25 cellular contexts compared by ENCODE assay signal in genomic region chr22:46369716-46370583, GRCh38. TPM values are rescaled to one million over a fixed set of nuclear protein-coding genes. Genes with fewer than 3 reads are reported as not detected.
DNase-seq lines count a peak whose midpoint lies in the region; ATAC-seq, FAIRE-seq and TF ChIP-seq lines count a peak whose summit lies in the region.
"Had no signal": no experiment of that assay in that cellular context is flagged by ENCODE, and none has a peak within 500 bp of the region (broad histone marks: within the 10 kb centered on the region; RNA-seq: fewer than 3 reads in every experiment).

No MANE protein-coding gene starts in this region.

- TF ChIP-seq EP300 in HepG2 (IDR thresholded peaks at IDR 0.05; ENCODE audit: low read depth in 2 of 2, low read length in 2 of 2) (no peak), HepG2 (CRISPR knock-in tag; IDR thresholded peaks at IDR 0.05; ENCODE audit: borderline replicate concordance) (no peak), transverse colon (IDR thresholded peaks at IDR 0.05; ENCODE audit: low read depth) (no peak)

- H3K4me3 Mint-ChIP-seq in brain = no peak overlapping the region
- H3K4me3 Mint-ChIP-seq in activated CD8-positive, alpha-beta memory T cell treated with anti-CD3 and anti-CD28 coated beads, Interleukin-2, amount 10 ng/mL, durations not matched to agents 7 days and 5 days = no peak overlapping the region
- H3K4me3 Mint-ChIP-seq: nephron progenitor cell, WTC11 had no signal

- POLR2A ChIA-PET in HepG2 (lab: Yijun Ruan, JAX) = interaction anchor here (1.5 kb wide), 2 partner anchors 7 to 8 kb away, joined by 4 to 5 read pairs; no protein-coding TSS in a partner anchor

- H3K4me3 ChIP-seq in left ventricle myocardium inferior = no peak overlapping the region
- H3K4me3 ChIP-seq in HepG2 (replicated peaks in 1 of 3; ENCODE audit: insufficient read depth in 1 of 3, low read depth in 2 of 3, low read length in 3 of 3) = peak overlapping the region in 1 of 3 experiments; percentile 51; a peak in 1 of 6 replicates
- H3K4me3 ChIP-seq in transverse colon = no peak overlapping the region
- no peak overlapping the region for H3K4me3 ChIP-seq in tibial artery
- H3K4me3 ChIP-seq: A549, heart right ventricle, sigmoid colon, upper lobe of right lung had no signal

- CTCF ChIA-PET in HepG2 (lab: Yijun Ruan, JAX; ENCODE audit: low intra/inter-chr PET ratio, low total read pairs) = interaction anchor here (1.8 kb wide), 1 partner anchor 20 kb away, joined by 5 read pairs; no protein-coding TSS in a partner anchor
- CTCF ChIA-PET in activated CD8-positive, alpha-beta memory T cell treated with anti-CD3 and anti-CD28 coated beads, Interleukin-2, amount 10 ng/mL, durations not matched to agents 7 days and 5 days (lab: Charles Lee) = interaction anchor here (1.1 kb wide), 1 partner anchor 172 kb away, joined by 8 read pairs; no protein-coding TSS in a partner anchor

- 82% methylated on average over 14 of the region's 25 CpGs for WGBS in HepG2 (ENCODE audit: low lambda C conversion rate)
- 73% methylated on average over 25 of the region's 25 CpGs; no CpG with 5 or more reads in 1 of the 2 donors for WGBS in transverse colon (ENCODE audit: low coverage in 1 of 2), 2 donors

- in situ Hi-C loops in HepG2 (cut with HindIII; ENCODE audit: extremely low pct_ligation_motif_present, low pct_unique_long_range_greater_than_20kb) (loop anchor here (5.0 kb wide), 2 partner anchors 72 to 167 kb away; partner anchors contain the start of gene CELSR1), transverse colon (cut with MboI; ENCODE audit: low pct_ligation_motif_present in 1 of 4, low pct_unique_long_range_greater_than_20kb in 1 of 4, low sequenced_read_pairs in 3 of 4) (loop anchor here in 1 of 4 donors (10.0 kb wide), 1 partner anchor 175 kb away; no protein-coding TSS in a partner anchor)

- TF ChIP-seq POLR2A in HepG2 (IDR thresholded peaks at IDR 0.05; ENCODE audit: insufficient read depth in 1 of 2, low read depth in 2 of 2, low read length in 2 of 2) = no peak
- no peak for TF ChIP-seq POLR2A in transverse colon (IDR thresholded peaks at IDR 0.05)

- peaks cover 0 to 5% (median 0%) of the 10 kb centered on the region in 5 experiments for H3K9me3 Mint-ChIP-seq in brain
- H3K9me3 Mint-ChIP-seq in activated CD8-positive, alpha-beta memory T cell treated with anti-CD3 and anti-CD28 coated beads, Interleukin-2, amount 10 ng/mL, durations not matched to agents 7 days and 5 days (ENCODE audit: low read depth) = no peaks in the 10 kb centered on the region
- H3K9me3 Mint-ChIP-seq: WTC11 had no signal

- peak overlapping the region; percentile 4 to 49 (median 30) for H3K27ac Mint-ChIP-seq in brain
- H3K27ac Mint-ChIP-seq in activated CD8-positive, alpha-beta memory T cell treated with anti-CD3 and anti-CD28 coated beads, Interleukin-2, amount 10 ng/mL, durations not matched to agents 7 days and 5 days = no peak overlapping the region
- H3K27ac Mint-ChIP-seq: nephron progenitor cell, WTC11 had no signal

- no peak overlapping the region for H2AFZ ChIP-seq in HepG2 (ENCODE audit: low read length)

- H3K4me1 ChIP-seq in left ventricle myocardium inferior (no peaks in the 10 kb centered on the region), HepG2 (ENCODE audit: insufficient read depth, low read length) (peaks cover 32% of the 10 kb centered on the region), transverse colon (peaks cover 3 to 33% (median 25%) of the 10 kb centered on the region in 4 donors), tibial artery (no peaks in the 10 kb centered on the region)
- H3K4me1 ChIP-seq: foreskin keratinocyte, heart right ventricle, sigmoid colon had no signal

- H3K4me1 Mint-ChIP-seq in brain = peaks cover 18% of the 10 kb centered on the region
- H3K4me1 Mint-ChIP-seq in activated CD8-positive, alpha-beta memory T cell treated with anti-CD3 and anti-CD28 coated beads, Interleukin-2, amount 10 ng/mL, durations not matched to agents 7 days and 5 days = peaks cover 23% of the 10 kb centered on the region

- peaks cover 6% of the 10 kb centered on the region for H3K36me3 Mint-ChIP-seq in brain
- no peaks in the 10 kb centered on the region for H3K36me3 Mint-ChIP-seq in activated CD8-positive, alpha-beta memory T cell treated with anti-CD3 and anti-CD28 coated beads, Interleukin-2, amount 10 ng/mL, durations not matched to agents 7 days and 5 days
- H3K36me3 Mint-ChIP-seq: WTC11 had no signal

- no peak for TF ChIP-seq RAD21 in HepG2 (CRISPR knock-in tag; IDR thresholded peaks at IDR 0.05)

- no peak for FAIRE-seq in HepG2 (lab: Jason Lieb, UNC)
- FAIRE-seq: A549 had no signal

- H4K20me1 ChIP-seq in HepG2 (ENCODE audit: insufficient read depth, low read length) = no peaks in the 10 kb centered on the region

- peaks cover 23% of the 10 kb centered on the region for H3K27me3 ChIP-seq in left ventricle myocardium inferior (ENCODE audit: low read depth)
- no peaks in the 10 kb centered on the region for H3K27me3 ChIP-seq in HepG2 (ENCODE audit: control insufficient read depth in 1 of 2, insufficient read depth in 2 of 2, low read length in 2 of 2)
- peaks cover 8% of the 10 kb centered on the region for H3K27me3 ChIP-seq in transverse colon
- H3K27me3 ChIP-seq in tibial artery = peaks cover 0 to 37% of the 10 kb centered on the region in 2 donors
- H3K27me3 ChIP-seq: foreskin keratinocyte, upper lobe of right lung had no signal

- no peaks in the 10 kb centered on the region for H3K79me2 ChIP-seq in HepG2 (ENCODE audit: insufficient read depth, low read length)

- H3K27me3 Mint-ChIP-seq in brain = no peaks in the 10 kb centered on the region
- H3K27me3 Mint-ChIP-seq in activated CD8-positive, alpha-beta memory T cell treated with anti-CD3 and anti-CD28 coated beads, Interleukin-2, amount 10 ng/mL, durations not matched to agents 7 days and 5 days = peaks cover 6% of the 10 kb centered on the region

- no peak overlapping the region for H3K27ac ChIP-seq in left ventricle myocardium inferior (replicated peaks)
- H3K27ac ChIP-seq in HepG2 (ENCODE audit: extremely low read length, insufficient read depth, low read length) = no peak overlapping the region
- peak overlapping the region in 3 of 4 donors; percentile 5 to 59 (median 43) for H3K27ac ChIP-seq in transverse colon
- no peak overlapping the region for H3K27ac ChIP-seq in tibial artery
- H3K27ac ChIP-seq: foreskin keratinocyte, heart right ventricle, sigmoid colon, upper lobe of right lung had no signal

- H3K36me3 ChIP-seq in left ventricle myocardium inferior = no peaks in the 10 kb centered on the region
- no peaks in the 10 kb centered on the region for H3K36me3 ChIP-seq in HepG2 (replicated peaks in 1 of 2; ENCODE audit: control insufficient read depth in 1 of 2, insufficient read depth in 2 of 2, low read length in 2 of 2)
- H3K36me3 ChIP-seq in transverse colon = no peaks in the 10 kb centered on the region
- H3K36me3 ChIP-seq in tibial artery = peaks cover 0 to 18% (median 0%) of the 10 kb centered on the region in 3 donors
- H3K36me3 ChIP-seq: heart right ventricle, sigmoid colon had no signal

- peak; percentile 64 for DNase-seq in Right ventricle myocardium inferior (ENCODE audit: missing footprints)
- DNase-seq in left ventricle myocardium inferior = no peak
- DNase-seq in HepG2 (ENCODE audit: low spot score) = no peak
- DNase-seq in transverse colon = no peak
- no peak for DNase-seq in tibial artery
- DNase-seq in activated CD8-positive, alpha-beta memory T cell treated with anti-CD3 and anti-CD28 coated beads, Interleukin-2, amount 10 ng/mL, durations not matched to agents 7 days and 5 days = no peak
- DNase-seq: activated CD4-positive, alpha-beta T cell treated with anti-CD3 and anti-CD28 coated beads, Interleukin-2, amount 50 U/mL, for 4 hours; COR-L47; DMS79 treated with DMSO at 0.1 percent for 48 hours; effector CD8-positive, alpha-beta T cell; erythroblast; foreskin keratinocyte; HCEC 1CT; NCI-H1105; NCI-H2029 treated with DMSO at 0.1 percent for 48 hours; nephron progenitor cell; sigmoid colon; stimulated activated CD4-positive, alpha-beta T cell treated with anti-CD3 and anti-CD28 coated beads, Interleukin-15, amount 100 ng/mL, for 24 hours; T1000; upper lobe of right lung had no signal

- no peak overlapping the region for H3K9ac ChIP-seq in HepG2 (ENCODE audit: insufficient read depth, low read depth, low read length)

- intact Hi-C loops in Right ventricle myocardium inferior (cut with DNase I) = no loop called here
- intact Hi-C loops in left ventricle myocardium inferior (cut with micrococcal nuclease) = loop anchor here (10.0 kb wide), 1 partner anchor 175 kb away; no protein-coding TSS in a partner anchor
- intact Hi-C loops in HepG2 (cut with micrococcal nuclease; ENCODE audit: unreplicated experiment) = no loop called here
- intact Hi-C loops in transverse colon (cut with DNase I; ENCODE audit: low total_unique reads) = no loop called here
- intact Hi-C loops in tibial artery (cut with DNase I; ENCODE audit: low total_unique reads) = loop anchor here (5.0 kb wide), 1 partner anchor 172 kb away; no protein-coding TSS in a partner anchor

- no peak for TF ChIP-seq CTCF in left ventricle myocardium inferior (IDR thresholded peaks at IDR 0.05; ENCODE audit: borderline replicate concordance)
- TF ChIP-seq CTCF in brain (conservative IDR thresholded peaks at IDR 0.05) = no peak
- TF ChIP-seq CTCF in HepG2 (CRISPR knock-in tag; IDR thresholded peaks at IDR 0.05) = no peak
- no peak for TF ChIP-seq CTCF in transverse colon (IDR thresholded peaks at IDR 0.05)
- TF ChIP-seq CTCF in tibial artery (IDR thresholded peaks at IDR 0.05) = no peak

- no peak for ATAC-seq in Right ventricle myocardium inferior
- no peak for ATAC-seq in HepG2
- ATAC-seq in GM21423 (IDR thresholded peaks at IDR 0.05; ENCODE audit: unreplicated experiment) = no peak
- ATAC-seq in activated CD8-positive, alpha-beta memory T cell treated with anti-CD3 and anti-CD28 coated beads, Interleukin-2, amount 10 ng/mL, durations not matched to agents 7 days and 5 days = no peak
- ATAC-seq: A549, foreskin keratinocyte, heart right ventricle, upper lobe of right lung had no signal

- BruUV-seq in HepG2 (replicated peaks; lab: Mats Ljungman, UMichigan) = no TSS peak

- peak overlapping the region; percentile 77 for H3K4me2 ChIP-seq in HepG2 (ENCODE audit: low read depth, low read length)
- H3K4me2 ChIP-seq: A549 had no signal

- H3K9me3 ChIP-seq in left ventricle myocardium inferior (replicated peaks) = no peaks in the 10 kb centered on the region
- H3K9me3 ChIP-seq in HepG2 (ENCODE audit: low read length) = no peaks in the 10 kb centered on the region
- no peaks in the 10 kb centered on the region for H3K9me3 ChIP-seq in transverse colon
- no peaks in the 10 kb centered on the region for H3K9me3 ChIP-seq in tibial artery
- H3K9me3 ChIP-seq: A549, heart right ventricle, sigmoid colon, upper lobe of right lung had no signal

RNA-seq across cellular contexts. Expression of gene TRMU, which starts 34.4 kb away (rescaled TPM):
- total RNA-seq in Right ventricle myocardium inferior (42.2 TPM), left ventricle myocardium inferior (42.0 TPM), HepG2 (2016; rRNA removed; fragmentation: Illumina TruSeq; extraction: Trizol) (47.7 and 50.2 TPM in 2 replicates), transverse colon (10 to 100 TPM; 33.7 to 90.0 (median 38.5) TPM)
- polyA plus RNA-seq in brain (ENCODE audit: insufficient read depth, low read depth, low replicate concordance) (28.2 TPM), HepG2 (2011; rRNA removed) (31.0 and 32.1 TPM in 2 replicates)
- 18.2 and 23.3 TPM in 2 replicates for total RNA-seq in HepG2 (2016; cell fraction: cytosol; rRNA removed; fragmentation: Illumina TruSeq; extraction: Trizol; ENCODE audit: low read depth)
- total RNA-seq in HepG2 (2016; cell fraction: insoluble cytoplasmic fraction; rRNA removed; fragmentation: Illumina TruSeq; extraction: Trizol) = 47.8 and 51.9 TPM in 2 replicates
- total RNA-seq in HepG2 (2016; cell fraction: membrane; rRNA removed; fragmentation: Illumina TruSeq; extraction: Trizol) = 29.1 and 30.8 TPM in 2 replicates
- 60.2 and 64.2 TPM in 2 replicates for total RNA-seq in HepG2 (2016; cell fraction: nucleus; rRNA removed; fragmentation: Illumina TruSeq; extraction: Trizol)
- 19.1 and 26.5 TPM in 2 replicates for polyA plus RNA-seq in HepG2 (2011; cell fraction: cytosol; rRNA removed)
- polyA plus RNA-seq in HepG2 (2011; cell fraction: nucleus; rRNA removed) = 132 and 159 TPM in 2 replicates
- 26.7 and 28.6 TPM in 2 replicates for polyA plus RNA-seq in HepG2 (2012)
- 8.9 and 10.9 TPM in 2 replicates for polyA plus RNA-seq in HepG2 (2016; cell fraction: cytosol; fragmentation: Illumina TruSeq; extraction: Trizol; ENCODE audit: low read depth)
- 51.8 and 58.5 TPM in 2 replicates for polyA plus RNA-seq in HepG2 (2016; cell fraction: insoluble cytoplasmic fraction; fragmentation: Illumina TruSeq; extraction: Trizol; ENCODE audit: low read depth)
- polyA plus RNA-seq in HepG2 (2016; cell fraction: membrane; fragmentation: Illumina TruSeq; extraction: Trizol; ENCODE audit: low read depth) = 20.5 and 21.0 TPM in 2 replicates
- 126 and 127 TPM in 2 replicates for polyA plus RNA-seq in HepG2 (2016; cell fraction: nucleus; fragmentation: Illumina TruSeq; extraction: Trizol; ENCODE audit: insufficient read depth, low read depth)
- polyA minus RNA-seq in HepG2 (2011; rRNA and poly(A)+ RNA removed; ENCODE audit: low replicate concordance) = 36.9 and 68.5 TPM in 2 replicates
- 9.8 and 12.0 TPM in 2 replicates for polyA minus RNA-seq in HepG2 (2011; cell fraction: cytosol; rRNA and poly(A)+ RNA removed)
- polyA minus RNA-seq in HepG2 (2011; cell fraction: nucleus; rRNA and poly(A)+ RNA removed) = 105 and 171 TPM in 2 replicates
- 10 to 100 TPM; 86.7 to 89.1 TPM for total RNA-seq in activated CD8-positive, alpha-beta memory T cell treated with anti-CD3 and anti-CD28 coated beads, Interleukin-2, amount 10 ng/mL, durations not matched to agents 7 days and 5 days

Comparison
In these comparisons a context has a peak if more than half of its experiments do, and no peak if none do; other contexts are left out.
1. intact Hi-C loops: an anchor here in left ventricle myocardium inferior (10.0 kb wide) and tibial artery (5.0 kb wide); none called in Right ventricle myocardium inferior, HepG2 and transverse colon.
2. H3K27ac ChIP-seq: peak in transverse colon (3 of 4); none in left ventricle myocardium inferior (single experiment), HepG2 (single experiment) and tibial artery (0 of 2).